8 cellular contexts compared by ENCODE assay signal in the genomic region with DNA sequence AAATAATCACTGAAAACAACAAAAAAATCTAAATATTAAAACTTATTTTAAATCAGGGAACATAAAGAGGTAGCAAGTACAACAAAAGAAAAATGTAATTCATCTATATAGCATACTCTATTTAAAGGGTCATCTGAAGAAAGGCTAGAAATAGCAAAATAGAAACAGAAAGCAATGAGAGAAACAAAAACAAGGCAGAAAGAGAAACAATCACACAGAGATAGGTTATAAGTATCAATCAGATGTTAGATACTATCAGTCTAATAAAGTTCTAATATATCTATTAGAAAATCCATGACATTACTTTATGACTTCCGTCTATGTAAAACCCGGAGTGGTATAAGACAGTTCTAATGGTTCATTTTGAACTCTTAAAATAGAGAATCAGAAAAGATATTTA. TPM values are rescaled to one million over a fixed set of nuclear protein-coding genes. Genes with fewer than 3 reads are reported as not detected.
DNase-seq lines count a peak whose midpoint lies in the region; ATAC-seq and TF ChIP-seq lines count a peak whose summit lies in the region.

No MANE protein-coding gene starts in this region.

- H3K27ac Mint-ChIP-seq in naive thymus-derived CD8-positive, alpha-beta T cell, result peak overlapping the region in 7 of 10 donors; percentile 40 to 84 (median 67)

- H3K4me1 Mint-ChIP-seq in naive thymus-derived CD8-positive, alpha-beta T cell, result peaks cover 30 to 92% (median 67%) of the 10 kb centered on the region in 4 donors

- WGBS in GM23248 (ENCODE audit: low coverage in 1 of 2, low lambda C conversion rate in 2 of 2, missing lambda C conversion rate in 2 of 2), 2 experiments, result 36 to 44% methylated on average over 2 of the region's 2 CpGs

- intact Hi-C loops in head of caudate nucleus (cut with DNase I), result no loop called here

- H3K4me3 ChIP-seq in GM23248 (peak overlapping the region; percentile 75), SU-DHL-6 (ENCODE audit: insufficient read depth, low read length, poor library complexity, severe bottlenecking) (no peak overlapping the region)

- H3K27ac ChIP-seq in GM23248 (no peak overlapping the region), SU-DHL-6 (ENCODE audit: low read depth, low read length) (no peak overlapping the region)

- peaks cover 0 to 31% (median 0%) of the 10 kb centered on the region in 3 donors for H3K36me3 Mint-ChIP-seq in naive thymus-derived CD8-positive, alpha-beta T cell

- H3K4me3 Mint-ChIP-seq in naive thymus-derived CD8-positive, alpha-beta T cell, result peak overlapping the region; percentile 0 to 69 (median 51)

- ATAC-seq in GM18520 (IDR thresholded peaks at IDR 0.05; ENCODE audit: unreplicated experiment), result peak; percentile 85
- no peak for ATAC-seq in naive thymus-derived CD8-positive, alpha-beta T cell

- peaks cover 29% of the 10 kb centered on the region for H3K4me1 ChIP-seq in GM23248 (ENCODE audit: insufficient read depth)

- TF ChIP-seq CTCF in SU-DHL-6 (IDR thresholded peaks at IDR 0.05; ENCODE audit: insufficient read depth, low read length, poor library complexity, severe bottlenecking), result no peak

- no peaks in the 10 kb centered on the region for H3K9me3 Mint-ChIP-seq in naive thymus-derived CD8-positive, alpha-beta T cell

- H3K27me3 Mint-ChIP-seq in naive thymus-derived CD8-positive, alpha-beta T cell, result no peaks in the 10 kb centered on the region

- H3K9me2 ChIP-seq in GM23248 (ENCODE audit: insufficient read depth) (no peaks in the 10 kb centered on the region), SU-DHL-6 (replicated peaks; ENCODE audit: insufficient read depth, low read length) (no peaks in the 10 kb centered on the region)

- H3K36me3 ChIP-seq in GM23248 (ENCODE audit: low read depth) (no peaks in the 10 kb centered on the region), SU-DHL-6 (ENCODE audit: low read length) (0 out of 2 replicates have a peak, but pooled peaks cover 2% of the 10 kb centered on the region)

- POLR2A ChIA-PET in naive thymus-derived CD8-positive, alpha-beta T cell (lab: Charles Lee), result no interaction called here

- H3K9ac ChIP-seq in GM23248, result peak overlapping the region; percentile 65
- no peak overlapping the region for H3K9ac ChIP-seq in SU-DHL-6 (ENCODE audit: low read length)

- H3K27me3 ChIP-seq in GM23248 (replicated peaks; ENCODE audit: insufficient read depth), result no peaks in the 10 kb centered on the region
- no peaks in the 10 kb centered on the region for H3K27me3 ChIP-seq in SU-DHL-6 (ENCODE audit: low read length)

- H3K9me3 ChIP-seq in GM23248 (ENCODE audit: low read depth), result no peaks in the 10 kb centered on the region
- no peaks in the 10 kb centered on the region for H3K9me3 ChIP-seq in SU-DHL-6 (ENCODE audit: insufficient read depth, low read length)

- peak overlapping the region; percentile 4; the same call in 1 of the 2 replicates for H2AFZ ChIP-seq in GM23248
- H2AFZ ChIP-seq in SU-DHL-6 (ENCODE audit: low read depth, low read length, severe bottlenecking), result no peak overlapping the region

- H3K79me2 ChIP-seq in GM23248 (ENCODE audit: insufficient read depth), result peaks cover 98% of the 10 kb centered on the region
- peaks cover 75% of the 10 kb centered on the region for H3K79me2 ChIP-seq in SU-DHL-6 (ENCODE audit: insufficient read depth, low read length)

- DNase-seq in GM23248, result no peak
- DNase-seq in naive thymus-derived CD8-positive, alpha-beta T cell, result no peak
- DNase-seq in NCI-H187 treated with DMSO at 0.1 percent for 48 hours (lab: John Stamatoyannopoulos, UW), result no peak
- no peak for DNase-seq in head of caudate nucleus
- no peak for DNase-seq in T-helper 9 cell
- DNase-seq in NCI-H748 treated with DMSO at 0.1 percent for 48 hours (lab: John Stamatoyannopoulos, UW), result no peak

- H3K4me2 ChIP-seq in GM23248 (ENCODE audit: unreplicated experiment) (peak overlapping the region; percentile 94), SU-DHL-6 (ENCODE audit: low read depth, low read length, poor library complexity, severe bottlenecking) (peak overlapping the region; percentile 64)

- peaks cover 6% of the 10 kb centered on the region; the same call in 1 of the 2 replicates for H3F3A ChIP-seq in GM23248 (ENCODE audit: insufficient read depth)
- H3F3A ChIP-seq in SU-DHL-6 (ENCODE audit: insufficient read depth), result no peaks in the 10 kb centered on the region

- in situ Hi-C loops in GM23248 (cut with MboI), result no loop called here

- H4K20me1 ChIP-seq in GM23248 (ENCODE audit: insufficient read depth) (no peaks in the 10 kb centered on the region), SU-DHL-6 (ENCODE audit: low read depth, low read length) (peaks cover 35% of the 10 kb centered on the region)

RNA-seq across cellular contexts. Expression of a gene that starts 16.0 kb away (rescaled TPM):
- 12.5 and 17.2 TPM in 2 replicates for total RNA-seq in GM23248 (2014; rRNA removed; shearing (Covaris generic))
- 5.2 and 5.7 TPM in 2 replicates for polyA plus RNA-seq in GM23248 (2016; fragmentation: Nextera tagmentation; extraction: Ambion mirVana)
- 100 to 1,000 TPM in 1 of 2 experiments, 10 to 100 TPM in 1; 93.4 to 102 TPM for total RNA-seq in naive thymus-derived CD8-positive, alpha-beta T cell
- polyA plus RNA-seq in naive thymus-derived CD8-positive, alpha-beta T cell, result 10 to 100 TPM in 2 of 3 donors, 1 to 10 TPM in 1; 9.1 to 14.7 (median 11.2) TPM
